In genomic region chr13:66469745-66470144, GRCh38 we compare ENCODE assay signal across 21 cellular contexts.
DNase-seq lines count a peak whose midpoint lies in the region; ATAC-seq and TF ChIP-seq lines count a peak whose summit lies in the region.
"Had no signal": no experiment of that assay in that cellular context is flagged by ENCODE, and none has a peak within 500 bp of the region (broad histone marks: within the 10 kb centered on the region; RNA-seq: fewer than 3 reads in every experiment).

No MANE protein-coding gene starts in this region.

- H3K36me3 Mint-ChIP-seq in WTC11 (no peaks in the 10 kb centered on the region), neural crest cell (ENCODE audit: low read depth) (no peaks in the 10 kb centered on the region)

- H3K9me2 ChIP-seq in OCI-LY1 (ENCODE audit: low read depth, low read length), result no peaks in the 10 kb centered on the region

- no peaks in the 10 kb centered on the region for H3F3A ChIP-seq in OCI-LY1 (ENCODE audit: insufficient read depth, low read length)

- no peaks in the 10 kb centered on the region for H3K27me3 Mint-ChIP-seq in WTC11 (ENCODE audit: low read depth)
- no peaks in the 10 kb centered on the region for H3K27me3 Mint-ChIP-seq in neural crest cell (ENCODE audit: low read depth)
- H3K27me3 Mint-ChIP-seq: CD4-positive, alpha-beta T cell had no signal

- H3K27ac ChIP-seq in OCI-LY1 (ENCODE audit: low read depth, low read length, poor library complexity, severe bottlenecking) (no peak overlapping the region), caudate nucleus (ENCODE audit: low read depth, low read length) (no peak overlapping the region)
- H3K27ac ChIP-seq: BLaER1 treated with 17β-estradiol and CSF1 and Interleukin-3, amounts not matched to agents 10 nM and 100 nM; PC-9; SJCRH30 had no signal

- H3K27me3 ChIP-seq in BE2C (no peaks in the 10 kb centered on the region), OCI-LY1 (ENCODE audit: insufficient read depth, low read length) (no peaks in the 10 kb centered on the region)
- H3K27me3 ChIP-seq: BLaER1 treated with 17β-estradiol and CSF1 and Interleukin-3, amounts not matched to agents 10 nM and 100 nM; MG63; SJCRH30 had no signal

- CTCF ChIA-PET in WTC11 (lab: Charles Lee), result interaction anchor here (1.0 to 1.2 kb wide), 2 partner anchors 22 to 543 kb away, joined by 3 to 4 read pairs; no protein-coding TSS in a partner anchor

- H3K79me2 ChIP-seq in OCI-LY1 (ENCODE audit: insufficient read depth, low read length), result no peaks in the 10 kb centered on the region

- peak overlapping the region; percentile 43 for H3K4me2 ChIP-seq in OCI-LY1 (ENCODE audit: low read length)
- H3K4me2 ChIP-seq: BLaER1 treated with 17β-estradiol and CSF1 and Interleukin-3, amounts not matched to agents 10 nM and 100 nM; PC-9 had no signal

- H3K9me3 ChIP-seq in BE2C (no peaks in the 10 kb centered on the region), OCI-LY1 (ENCODE audit: low read length) (peaks cover 2% of the 10 kb centered on the region; the same call in 1 of the 2 replicates)
- H3K9me3 ChIP-seq: BLaER1 treated with 17β-estradiol and CSF1 and Interleukin-3, amounts not matched to agents 10 nM and 100 nM; MG63; SJCRH30 had no signal

- no peak overlapping the region for H3K4me3 Mint-ChIP-seq in WTC11
- no peak overlapping the region for H3K4me3 Mint-ChIP-seq in neural crest cell
- H3K4me3 Mint-ChIP-seq: CD4-positive, alpha-beta T cell had no signal

- H4K20me1 ChIP-seq in OCI-LY1 (ENCODE audit: insufficient read depth, low read length), result no peaks in the 10 kb centered on the region
- H4K20me1 ChIP-seq: BLaER1 treated with 17β-estradiol and CSF1 and Interleukin-3, amounts not matched to agents 10 nM and 100 nM had no signal

- POLR2A ChIA-PET in WTC11 (lab: Charles Lee), result no interaction called here

- no peaks in the 10 kb centered on the region for H3K9me3 Mint-ChIP-seq in WTC11
- H3K9me3 Mint-ChIP-seq in neural crest cell, result no peaks in the 10 kb centered on the region
- H3K9me3 Mint-ChIP-seq: CD4-positive, alpha-beta T cell had no signal

- H3K36me3 ChIP-seq in BE2C (no peaks in the 10 kb centered on the region), OCI-LY1 (ENCODE audit: insufficient read depth, low read length) (no peaks in the 10 kb centered on the region)
- H3K36me3 ChIP-seq: BLaER1 treated with 17β-estradiol and CSF1 and Interleukin-3, amounts not matched to agents 10 nM and 100 nM; MG63; SJCRH30 had no signal

- peak overlapping the region; percentile 28; the same call in 1 of the 2 replicates for H2AFZ ChIP-seq in OCI-LY1 (ENCODE audit: low read length)
- H2AFZ ChIP-seq: PC-9 had no signal

- DNase-seq in BE2C, result no peak
- DNase-seq in WTC11 (ENCODE audit: low spot score), result no peak
- no peak for DNase-seq in neural crest cell (ENCODE audit: low read depth, low spot score)
- DNase-seq in iPS-NIHi11 (ENCODE audit: low spot score), result no peak
- no peak for DNase-seq in HuH-7 (ENCODE audit: low spot score)
- DNase-seq in caudate nucleus (lab: John Stamatoyannopoulos, UW), result no peak
- DNase-seq: CD4-positive, alpha-beta T cell; KBM-7; MG63; NCI-H1105 treated with DMSO at 0.1 percent for 48 hours; NCI-H2029; NCI-H446; NCI-H524 treated with DMSO at 0.1 percent for 48 hours; NCI-H82; NK-92 treated with Interleukin-12 subunit alpha and Interleukin-12 subunit beta, amount 100 ng/mL, for 24 hours; PC-9; SJCRH30 had no signal

- TF ChIP-seq CTCF in BE2C (IDR thresholded peaks at IDR 0.05; ENCODE audit: low read depth, low read length) (0 out of 2 replicates have a peak, but pooled peaks have one; percentile 10), OCI-LY1 (IDR thresholded peaks at IDR 0.05; ENCODE audit: low read length) (no peak), WTC11 (IDR thresholded peaks at IDR 0.05) (no peak), neural crest cell (conservative IDR thresholded peaks at IDR 0.05) (peak; percentile 22)

- H3K4me3 ChIP-seq in BE2C (ENCODE audit: low read depth, low read length) (no peak overlapping the region), OCI-LY1 (ENCODE audit: low read depth, low read length, poor library complexity, severe bottlenecking) (no peak overlapping the region)
- H3K4me3 ChIP-seq: BLaER1 treated with 17β-estradiol and CSF1 and Interleukin-3, amounts not matched to agents 10 nM and 100 nM; MG63; PC-9; SJCRH30 had no signal

- 0 out of 2 replicates have a peak, but pooled peaks have one; percentile 34 for ATAC-seq in WTC11
- ATAC-seq: HepG2, Right ventricle myocardium inferior had no signal

- H3K4me1 ChIP-seq in BE2C (no peaks in the 10 kb centered on the region), OCI-LY1 (ENCODE audit: insufficient read depth, low read length, severe bottlenecking) (peaks cover 16% of the 10 kb centered on the region)
- H3K4me1 ChIP-seq: BLaER1 treated with 17β-estradiol and CSF1 and Interleukin-3, amounts not matched to agents 10 nM and 100 nM; SJCRH30 had no signal

- no peaks in the 10 kb centered on the region for H3K4me1 Mint-ChIP-seq in WTC11
- H3K4me1 Mint-ChIP-seq in neural crest cell, result no peaks in the 10 kb centered on the region

- H3K27ac Mint-ChIP-seq in WTC11 (no peak overlapping the region), neural crest cell (ENCODE audit: unreplicated experiment) (peak overlapping the region; percentile 2)
- H3K27ac Mint-ChIP-seq: CD4-positive, alpha-beta T cell had no signal

- H3K9ac ChIP-seq in OCI-LY1 (ENCODE audit: low read length), result no peak overlapping the region
- H3K9ac ChIP-seq: BLaER1 treated with 17β-estradiol and CSF1 and Interleukin-3, amounts not matched to agents 10 nM and 100 nM had no signal

TF ChIP-seq in WTC11, 78 proteins besides CTCF, POLR2A, EP300 and RAD21 (continues in another document):
- TF ChIP-seq ZSCAN18 (CRISPR knock-in tag; IDR thresholded peaks at IDR 0.05), result no peak
- TF ChIP-seq NR2C2 (CRISPR knock-in tag; IDR thresholded peaks at IDR 0.05), result no peak
- TF ChIP-seq JUN (CRISPR knock-in tag; IDR thresholded peaks at IDR 0.05), result no peak
- no peak for TF ChIP-seq ATF3 (CRISPR knock-in tag; conservative IDR thresholded peaks at IDR 0.05)
- no peak for TF ChIP-seq OVOL2 (CRISPR knock-in tag; IDR thresholded peaks at IDR 0.05; ENCODE audit: borderline replicate concordance)
- no peak for TF ChIP-seq MLX (CRISPR knock-in tag; IDR thresholded peaks at IDR 0.05)
- no peak for TF ChIP-seq SMAD4 (CRISPR knock-in tag; IDR thresholded peaks at IDR 0.05)
- no peak for TF ChIP-seq ATF6 (CRISPR knock-in tag; IDR thresholded peaks at IDR 0.05)
- no peak for TF ChIP-seq USF1 (CRISPR knock-in tag; IDR thresholded peaks at IDR 0.05)
- TF ChIP-seq HMGA2 (CRISPR knock-in tag; IDR thresholded peaks at IDR 0.05), result no peak
- TF ChIP-seq ESRRA (CRISPR knock-in tag; IDR thresholded peaks at IDR 0.05; ENCODE audit: borderline replicate concordance), result no peak

Comparison
In these comparisons a context has a peak if more than half of its experiments do, and no peak if none do; other contexts are left out.
1. CTCF ChIP-seq: peak in BE2C (single experiment) and neural crest cell (single experiment); none in OCI-LY1 (single experiment) and WTC11 (single experiment).